ENCODE assay signal across 10 cellular contexts in the genomic region with DNA sequence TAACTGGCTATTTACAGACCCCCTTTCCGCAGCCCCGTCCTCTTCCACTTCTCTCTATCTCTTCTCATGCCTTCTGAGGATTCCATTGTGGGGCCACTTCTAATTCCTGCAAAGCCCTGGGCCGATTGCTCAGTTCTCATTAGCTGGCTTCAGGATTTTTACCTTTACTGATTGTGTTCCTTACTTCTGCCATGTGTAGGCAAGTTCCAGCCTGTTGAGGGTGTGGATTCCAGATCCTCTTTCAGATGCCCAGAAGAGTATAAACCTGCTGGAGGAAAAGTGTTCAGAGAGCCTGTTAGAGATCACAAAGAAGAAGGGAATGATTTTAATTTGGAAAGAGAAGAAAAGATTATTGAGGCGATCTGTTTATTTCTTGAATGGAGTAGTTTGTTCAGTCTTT.
"Had no signal": no experiment of that assay in that cellular context is flagged by ENCODE, and none has a peak within 500 bp of the region (broad histone marks: within the 10 kb centered on the region; RNA-seq: fewer than 3 reads in every experiment).

No MANE protein-coding gene starts in this region.

- H3K27me3 ChIP-seq: upper lobe of right lung had no signal

- H3K27ac Mint-ChIP-seq: activated naive CD4-positive, alpha-beta T cell treated with anti-CD3 and anti-CD28 coated beads, Interleukin-2, amount 10 ng/mL, durations not matched to agents 7 days and 5 days; activated T-helper 2 cell treated with anti-CD3 and anti-CD28 coated beads, Interferon-gamma antibody, Interleukin-2, Interleukin-4, amounts not matched to agents 10 μg/mL and 5 μg/mL and 100 μg/mL, durations not matched to agents 14 hours and 24 hours and 36 hours had no signal

- ATAC-seq: activated CD4-positive, CD25-positive, alpha-beta regulatory T cell treated with anti-CD3 and anti-CD28 coated beads, Interleukin-2, amount 50 U/mL, for 24 hours; left lung; stimulated activated naive CD8-positive, alpha-beta T cell treated with anti-CD3 and anti-CD28 coated beads, Interleukin-15, Interleukin-2, amounts not matched to agents 100 U/mL and 50 U/mL, for 24 hours; upper lobe of right lung had no signal

- H3K27ac ChIP-seq: left lung, upper lobe of right lung had no signal

- H3K4me3 ChIP-seq: left lung, upper lobe of right lung had no signal

- H3K36me3 Mint-ChIP-seq: activated naive CD4-positive, alpha-beta T cell treated with anti-CD3 and anti-CD28 coated beads, Interleukin-2, amount 10 ng/mL, durations not matched to agents 7 days and 5 days had no signal

- H3K36me3 ChIP-seq: left lung, upper lobe of right lung had no signal

- H3K9me3 ChIP-seq: left lung, upper lobe of right lung had no signal

- H3K4me3 Mint-ChIP-seq: activated naive CD4-positive, alpha-beta T cell treated with anti-CD3 and anti-CD28 coated beads, Interleukin-2, amount 10 ng/mL, durations not matched to agents 7 days and 5 days had no signal

- DNase-seq: activated naive CD4-positive, alpha-beta T cell treated with anti-CD3 and anti-CD28 coated beads, Interleukin-2, amount 10 ng/mL, durations not matched to agents 7 days and 5 days; left lung; mesenchymal stem cell; stimulated activated CD4-positive, alpha-beta T cell treated with anti-CD3 and anti-CD28 coated beads, Interleukin-4, amount 100 ng/mL, for 1 hour; stimulated activated CD8-positive, alpha-beta memory T cell treated with anti-CD3 and anti-CD28 coated beads, Interleukin-4, amount 100 ng/mL, for 48 hours; stimulated activated naive CD8-positive, alpha-beta T cell treated with anti-CD3 and anti-CD28 coated beads, Interleukin-15, Interleukin-2, amounts not matched to agents 100 U/mL and 50 U/mL, for 24 hours; T-helper 2 cell; upper lobe of right lung had no signal

- H3K9me3 Mint-ChIP-seq: activated naive CD4-positive, alpha-beta T cell treated with anti-CD3 and anti-CD28 coated beads, Interleukin-2, amount 10 ng/mL, durations not matched to agents 7 days and 5 days; activated T-helper 2 cell treated with anti-CD3 and anti-CD28 coated beads, Interferon-gamma antibody, Interleukin-2, Interleukin-4, amounts not matched to agents 10 μg/mL and 5 μg/mL and 100 μg/mL, durations not matched to agents 14 hours and 24 hours and 36 hours had no signal
